25 cellular contexts compared by ENCODE assay signal in the genomic region with DNA sequence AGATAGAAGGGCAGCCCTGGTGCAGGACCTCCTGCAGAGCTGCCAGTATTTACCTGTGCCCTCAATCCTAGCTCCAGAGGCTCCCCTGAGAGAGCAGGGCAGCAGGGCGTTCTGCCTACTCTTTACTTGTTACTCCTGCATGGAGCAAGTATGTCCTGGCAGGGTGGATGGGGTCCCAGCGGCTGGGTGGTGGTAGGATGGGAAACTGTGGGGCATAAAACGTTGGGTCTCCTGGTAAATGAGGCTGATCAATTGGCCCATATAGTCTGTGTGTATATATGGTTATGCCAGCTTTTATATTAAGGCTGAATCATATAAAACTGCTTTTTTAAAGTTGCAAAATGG.
DNase-seq lines count a peak whose midpoint lies in the region; ATAC-seq and TF ChIP-seq lines count a peak whose summit lies in the region.
"Had no signal": no experiment of that assay in that cellular context is flagged by ENCODE, and none has a peak within 500 bp of the region (broad histone marks: within the 10 kb centered on the region; RNA-seq: fewer than 3 reads in every experiment).

No MANE protein-coding gene starts in this region.

- no peaks in the 10 kb centered on the region for H3K9me3 ChIP-seq in RWPE2 (ENCODE audit: severe bottlenecking)
- H3K9me3 ChIP-seq in SJCRH30 (replicated peaks), result peaks cover 17% of the 10 kb centered on the region
- peaks cover 0 to 13% (median 5%) of the 10 kb centered on the region in 4 donors for H3K9me3 ChIP-seq in esophagus muscularis mucosa
- peaks cover 6 to 14% of the 10 kb centered on the region in 2 donors for H3K9me3 ChIP-seq in neuronal stem cell (replicated peaks in 1 of 2; ENCODE audit: control insufficient read depth in 2 of 2, insufficient read depth in 1 of 2, low read depth in 1 of 2, low read length in 2 of 2)
- H3K9me3 ChIP-seq: BE2C had no signal

- no peak overlapping the region for H3K27ac Mint-ChIP-seq in MCF 10A (ENCODE audit: low read depth, unreplicated experiment)
- H3K27ac Mint-ChIP-seq: CD14-positive monocyte; CD4-positive, alpha-beta memory T cell; CD4-positive, CD25-positive, alpha-beta regulatory T cell; CD8-positive, alpha-beta memory T cell had no signal

- peak; percentile 35 for DNase-seq in RWPE2 (ENCODE audit: low spot score)
- DNase-seq in SJCRH30, result peak in 1 of 2 experiments; percentile 44
- DNase-seq in esophagus muscularis mucosa (ENCODE audit: extremely low spot score), result no peak
- no peak for DNase-seq in neuronal stem cell (ENCODE audit: low spot score)
- DNase-seq in MCF 10A (ENCODE audit: unreplicated experiment), result no peak
- no peak for DNase-seq in stimulated activated CD4-positive, alpha-beta T cell treated with anti-CD3 and anti-CD28 coated beads, Interleukin-4, amount 100 ng/mL, for 1 hour
- no peak for DNase-seq in activated T-cell treated with anti-CD3 and anti-CD28 coated beads for 4 hours
- DNase-seq: 8988T; ACHN; BE2C; CD4-positive, alpha-beta memory T cell; CD4-positive, CD25-positive, alpha-beta regulatory T cell; CD8-positive, alpha-beta memory T cell; COR-L47; DMS 273 treated with DMSO at 0.1 percent for 48 hours; DMS153; DMS53; DMS79; DND-41; EL; GDM1 had no signal

- H2AK5ac ChIP-seq in neuronal stem cell (ENCODE audit: low read depth, low read length), result peak overlapping the region; percentile 85

- no peaks in the 10 kb centered on the region for H3K36me3 Mint-ChIP-seq in MCF 10A (ENCODE audit: insufficient read depth, unreplicated experiment)
- H3K36me3 Mint-ChIP-seq: CD14-positive monocyte; CD4-positive, CD25-positive, alpha-beta regulatory T cell had no signal

- no peak overlapping the region for H3K4me2 ChIP-seq in neuronal stem cell (ENCODE audit: insufficient read depth, low read length, poor library complexity, severe bottlenecking)
- H3K4me2 ChIP-seq: BLaER1 had no signal

- peaks cover 7% of the 10 kb centered on the region for H3K4me1 Mint-ChIP-seq in MCF 10A (ENCODE audit: insufficient read depth, unreplicated experiment)
- H3K4me1 Mint-ChIP-seq: CD14-positive monocyte; CD8-positive, alpha-beta memory T cell had no signal

- TF ChIP-seq EP300 in esophagus muscularis mucosa (IDR thresholded peaks at IDR 0.05), result no peak

- no peak for TF ChIP-seq CTCF in RWPE2 (IDR thresholded peaks at IDR 0.05; ENCODE audit: poor library complexity, severe bottlenecking)
- no peak for TF ChIP-seq CTCF in esophagus muscularis mucosa (IDR thresholded peaks at IDR 0.05)
- TF ChIP-seq CTCF in MCF 10A (IDR thresholded peaks at IDR 0.05; ENCODE audit: unreplicated experiment), result no peak

- H3K4ac ChIP-seq in neuronal stem cell (ENCODE audit: low read length), result no peak overlapping the region

- H3K4me3 Mint-ChIP-seq in MCF 10A (ENCODE audit: unreplicated experiment), result no peak overlapping the region
- H3K4me3 Mint-ChIP-seq: CD14-positive monocyte; CD4-positive, alpha-beta memory T cell; CD4-positive, CD25-positive, alpha-beta regulatory T cell; CD8-positive, alpha-beta memory T cell had no signal

- no peak overlapping the region for H3K9ac ChIP-seq in neuronal stem cell (ENCODE audit: low read depth, low read length, poor library complexity)
- H3K9ac ChIP-seq: BLaER1 had no signal

- BruUV-seq in MCF 10A (replicated peaks; lab: Mats Ljungman, UMichigan), result no TSS peak

- no peak overlapping the region for H3K23ac ChIP-seq in neuronal stem cell (ENCODE audit: low read depth, low read length, poor library complexity)

- H3K79me1 ChIP-seq in neuronal stem cell (ENCODE audit: low read depth, low read length), result no peaks in the 10 kb centered on the region

- peak overlapping the region; percentile 5 for H2BK15ac ChIP-seq in neuronal stem cell (ENCODE audit: low read length)

- H3K4me3 ChIP-seq in RWPE2 (ENCODE audit: severe bottlenecking) (no peak overlapping the region), SJCRH30 (no peak overlapping the region), esophagus muscularis mucosa (no peak overlapping the region), neuronal stem cell (ENCODE audit: low read length in 2 of 2) (no peak overlapping the region)
- H3K4me3 ChIP-seq: BLaER1, GM12878 had no signal

- H2AFZ ChIP-seq in neuronal stem cell (ENCODE audit: low read length), result no peak overlapping the region

- H3K27me3 ChIP-seq in RWPE2 (ENCODE audit: insufficient read depth, poor library complexity, severe bottlenecking) (no peaks in the 10 kb centered on the region), SJCRH30 (no peaks in the 10 kb centered on the region), esophagus muscularis mucosa (no peaks in the 10 kb centered on the region), neuronal stem cell (ENCODE audit: control insufficient read depth in 3 of 3, insufficient read depth in 3 of 3, low read depth in 1 of 3, low read length in 3 of 3) (peaks cover 0 to 56% (median 0%) of the 10 kb centered on the region in 3 experiments)
- H3K27me3 ChIP-seq: BE2C, BLaER1 had no signal

- no peak overlapping the region for H3K18ac ChIP-seq in neuronal stem cell (ENCODE audit: low read length)

- H2BK12ac ChIP-seq in neuronal stem cell (ENCODE audit: low read length), result peak overlapping the region; percentile 43

- intact Hi-C loops in esophagus muscularis mucosa (cut with DNase I), result no loop called here
- intact Hi-C loops in MCF 10A (cut with micrococcal nuclease), result no loop called here

- 100% methylated on average over 3 of the region's 3 CpGs for WGBS in esophagus muscularis mucosa
- no CpG with 5 or more reads among the region's 3 CpGs for WGBS in neuronal stem cell (ENCODE audit: extremely low coverage in 2 of 2, insufficient read length in 2 of 2, insufficient replicate concordance in 1 of 2), 2 donors

- ATAC-seq in RWPE2 (ENCODE audit: low read depth) (no peak), GM19397 (IDR thresholded peaks at IDR 0.05; ENCODE audit: unreplicated experiment) (no peak)
- ATAC-seq: GM12878 had no signal

- H3K9me3 Mint-ChIP-seq in MCF 10A (ENCODE audit: unreplicated experiment), result peaks cover 18% of the 10 kb centered on the region

- no peak overlapping the region for H4K91ac ChIP-seq in neuronal stem cell (ENCODE audit: low read depth, low read length, poor library complexity)

- no peak overlapping the region for H2BK5ac ChIP-seq in neuronal stem cell (ENCODE audit: low read length)

- POLR2A ChIA-PET in MCF 10A (lab: Yijun Ruan, JAX), result interaction anchor here (0.5 kb wide), 1 partner anchor 28 kb away, joined by 3 read pairs; no protein-coding TSS in a partner anchor

- no peaks in the 10 kb centered on the region for H3K27me3 Mint-ChIP-seq in MCF 10A (ENCODE audit: insufficient read depth, unreplicated experiment)

- H2BK120ac ChIP-seq in neuronal stem cell (ENCODE audit: low read depth, low read length), result peak overlapping the region; percentile 58

- H4K8ac ChIP-seq in neuronal stem cell (ENCODE audit: low read depth, low read length), result no peak overlapping the region

- no peaks in the 10 kb centered on the region for H3K36me3 ChIP-seq in RWPE2 (ENCODE audit: low read depth)
- H3K36me3 ChIP-seq in SJCRH30, result no peaks in the 10 kb centered on the region
- peaks cover 0 to 13% (median 5%) of the 10 kb centered on the region in 4 donors for H3K36me3 ChIP-seq in esophagus muscularis mucosa
- no peaks in the 10 kb centered on the region for H3K36me3 ChIP-seq in neuronal stem cell (replicated peaks in 1 of 2; ENCODE audit: control insufficient read depth in 2 of 2, insufficient read depth in 2 of 2, low read length in 2 of 2)
- H3K36me3 ChIP-seq: BE2C, BLaER1 had no signal

- no peak overlapping the region for H3K14ac ChIP-seq in neuronal stem cell (ENCODE audit: low read length)

- TF ChIP-seq POLR2A in esophagus muscularis mucosa (IDR thresholded peaks at IDR 0.05; ENCODE audit: low read depth), result no peak

- H3K4me1 ChIP-seq in RWPE2 (ENCODE audit: insufficient read depth, poor library complexity, severe bottlenecking) (no peaks in the 10 kb centered on the region), SJCRH30 (peaks cover 35% of the 10 kb centered on the region), esophagus muscularis mucosa (peaks cover 5 to 34% (median 28%) of the 10 kb centered on the region in 4 donors), neuronal stem cell (ENCODE audit: control insufficient read depth in 2 of 2, insufficient read depth in 1 of 2, low read depth in 1 of 2, low read length in 2 of 2) (peaks cover 0 to 1% of the 10 kb centered on the region in 2 donors)
- H3K4me1 ChIP-seq: BE2C had no signal

- H3K27ac ChIP-seq in RWPE2 (ENCODE audit: poor library complexity, severe bottlenecking) (no peak overlapping the region), SJCRH30 (peak overlapping the region; percentile 89), esophagus muscularis mucosa (replicated peaks in 1 of 4) (peak overlapping the region; percentile 39 to 54 (median 42)), neuronal stem cell (replicated peaks; ENCODE audit: low read length) (no peak overlapping the region)
- H3K27ac ChIP-seq: BLaER1 had no signal

- CTCF ChIA-PET in MCF 10A (lab: Yijun Ruan, JAX), result no interaction called here

Comparison
In these comparisons a context has a peak if more than half of its experiments do, and no peak if none do; other contexts are left out.
1. H3K27ac ChIP-seq: peak in SJCRH30 (single experiment) and esophagus muscularis mucosa (4 of 4); none in RWPE2 (single experiment) and neuronal stem cell (single experiment).